ENCODE assay signal across 8 cellular contexts in genomic region chr20:46090095-46090388, GRCh38. TPM values are rescaled to one million over a fixed set of nuclear protein-coding genes. Genes with fewer than 3 reads are reported as not detected.
DNase-seq lines count a peak whose midpoint lies in the region; TF ChIP-seq lines count a peak whose summit lies in the region.

No MANE protein-coding gene starts in this region.

- H3K27ac ChIP-seq in C4-2B = peak overlapping the region; percentile 97
- peak overlapping the region in 55 of 59 donors; percentile 19 to 99 (median 98) for H3K27ac ChIP-seq in dorsolateral prefrontal cortex
- peak overlapping the region; percentile 94 for H3K27ac ChIP-seq in neural cell (ENCODE audit: low read length)

- H3K4me2 ChIP-seq in Loucy (ENCODE audit: low read depth, low read length, poor library complexity, severe bottlenecking) (peak overlapping the region; percentile 68), neural cell (ENCODE audit: low read length) (peak overlapping the region; percentile 77)

- H4K20me1 ChIP-seq in Loucy (ENCODE audit: insufficient read depth, low read length, poor library complexity, severe bottlenecking) (peaks cover 43% of the 10 kb centered on the region), neural cell (ENCODE audit: insufficient read depth) (peaks cover 18% of the 10 kb centered on the region)

- no peak overlapping the region for H2AFZ ChIP-seq in Loucy (ENCODE audit: low read length)
- H2AFZ ChIP-seq in neural cell (ENCODE audit: low read depth, low read length) = no peak overlapping the region

- H3K9me3 ChIP-seq in Loucy (ENCODE audit: insufficient read depth, low read depth, low read length) = no peaks in the 10 kb centered on the region
- H3K9me3 ChIP-seq in neural cell (ENCODE audit: low read length) = no peaks in the 10 kb centered on the region

- DNase-seq in dorsolateral prefrontal cortex = no peak
- no peak for DNase-seq in NCI-H526 treated with DMSO at 0.1 percent for 48 hours (lab: John Stamatoyannopoulos, UW)
- no peak for DNase-seq in amniotic stem cell (lab: John Stamatoyannopoulos, UW)
- no peak for DNase-seq in NCI-H1105 treated with DMSO at 0.1 percent for 48 hours (lab: John Stamatoyannopoulos, UW)
- no peak for DNase-seq in stimulated activated CD4-positive, alpha-beta T cell treated with anti-CD3 and anti-CD28 coated beads, Interleukin-15, amount 100 ng/mL, for 24 hours

- H3K79me2 ChIP-seq in Loucy (ENCODE audit: insufficient read depth, low read length) = peaks cover 45% of the 10 kb centered on the region
- peaks cover 44% of the 10 kb centered on the region for H3K79me2 ChIP-seq in neural cell (replicated peaks; ENCODE audit: insufficient read depth, low read length)

- TF ChIP-seq CTCF in C4-2B (conservative IDR thresholded peaks at IDR 0.05) = peak; percentile 10
- no peak for TF ChIP-seq CTCF in Loucy (conservative IDR thresholded peaks at IDR 0.05; ENCODE audit: low read length)
- TF ChIP-seq CTCF in dorsolateral prefrontal cortex (IDR thresholded peaks at IDR 0.05 in 54 of 56, conservative IDR thresholded peaks at IDR 0.05 in 2 of 56; ENCODE audit: low read depth in 1 of 56, partially characterized antibody in 56 of 56) = peak in 10 of 56 donors; percentile 0 to 36 (median 6)
- no peak for TF ChIP-seq CTCF in neural cell (IDR thresholded peaks at IDR 0.05; ENCODE audit: poor library complexity, severe bottlenecking)

- H3K9ac ChIP-seq in Loucy (ENCODE audit: low read depth, low read length, poor library complexity, severe bottlenecking) = peak overlapping the region; percentile 94
- peak overlapping the region; percentile 43 for H3K9ac ChIP-seq in neural cell (ENCODE audit: low read length)

- no peak for TF ChIP-seq EP300 in neural cell (conservative IDR thresholded peaks at IDR 0.05; ENCODE audit: poor library complexity, severe bottlenecking)

- peaks cover 4% of the 10 kb centered on the region for H3K27me3 ChIP-seq in Loucy (ENCODE audit: insufficient read depth, low read length, poor library complexity, severe bottlenecking)
- H3K27me3 ChIP-seq in dorsolateral prefrontal cortex = no peaks in the 10 kb centered on the region
- no peaks in the 10 kb centered on the region for H3K27me3 ChIP-seq in neural cell (ENCODE audit: insufficient read depth, low read depth, low read length)

- H3K9me2 ChIP-seq in Loucy (replicated peaks; ENCODE audit: low read depth, low read length) = no peaks in the 10 kb centered on the region
- no peaks in the 10 kb centered on the region for H3K9me2 ChIP-seq in neural cell (ENCODE audit: insufficient read depth, low read length)

- H3K4me3 ChIP-seq in Loucy (ENCODE audit: low read length, poor library complexity, severe bottlenecking) (peak overlapping the region; percentile 95), dorsolateral prefrontal cortex (peak overlapping the region; percentile 63 to 97 (median 88)), neural cell (ENCODE audit: low read length) (peak overlapping the region; percentile 98)

- intact Hi-C loops in dorsolateral prefrontal cortex (cut with DNase I) = loop anchor here in 1 of 2 donors (1.0 to 10.0 kb wide), 2 partner anchors 68 to 595 kb away; partner anchors contain the start of gene TP53RK

- H3K4me1 ChIP-seq in Loucy (ENCODE audit: insufficient read depth, low read length, poor library complexity, severe bottlenecking) = peaks cover 25% of the 10 kb centered on the region

- TF ChIP-seq RAD21 in neural cell (conservative IDR thresholded peaks at IDR 0.05) = no peak

- no peaks in the 10 kb centered on the region for H3F3A ChIP-seq in Loucy (ENCODE audit: low read depth)
- no peaks in the 10 kb centered on the region for H3F3A ChIP-seq in neural cell (ENCODE audit: insufficient read depth, low read length, poor library complexity, severe bottlenecking)

- H3K36me3 ChIP-seq in Loucy (ENCODE audit: insufficient read depth, low read length) = no peaks in the 10 kb centered on the region
- no peaks in the 10 kb centered on the region for H3K36me3 ChIP-seq in neural cell (ENCODE audit: insufficient read depth, low read length)

TF ChIP-seq in neural cell, 6 proteins besides CTCF, POLR2A, EP300 and RAD21:
- TF ChIP-seq EZH2 (IDR thresholded peaks at IDR 0.05; ENCODE audit: borderline replicate concordance, insufficient read depth, low read length, poor library complexity, severe bottlenecking) (no peak), MXI1 (conservative IDR thresholded peaks at IDR 0.05; ENCODE audit: poor library complexity, severe bottlenecking) (peak; percentile 93), TAF1 (IDR thresholded peaks at IDR 0.05; ENCODE audit: low read depth) (no peak)

RNA-seq across cellular contexts. Expression of gene NCOA5, which starts 0.3 kb away (rescaled TPM):
- total RNA-seq in dorsolateral prefrontal cortex = 10 to 100 TPM; 13.5 to 36.9 (median 24.1) TPM
- 23.0 and 29.9 TPM in 2 replicates for polyA plus RNA-seq in neural cell
- 41.3 and 41.4 TPM in 2 replicates for polyA minus RNA-seq in neural cell

RNA-seq across cellular contexts. Expression of gene CD40, which starts 28.1 kb away (rescaled TPM):
- total RNA-seq in dorsolateral prefrontal cortex = 10 to 100 TPM in 5 of 120 experiments, 1 to 10 TPM in 115; 1.9 to 12.6 (median 5.2) TPM
- not detected in 2 replicates for polyA plus RNA-seq in neural cell
- not detected in 2 replicates for polyA minus RNA-seq in neural cell
